In genomic region chr6:119917186-119917585, GRCh38 we compare ENCODE assay signal across 28 cellular contexts.
"Had no signal": no experiment of that assay in that cellular context is flagged by ENCODE, and none has a peak within 500 bp of the region (broad histone marks: within the 10 kb centered on the region; RNA-seq: fewer than 3 reads in every experiment).

No MANE protein-coding gene starts in this region.

- H3K27ac ChIP-seq: hepatocyte, left ventricle myocardium inferior, pancreas, prostate gland, skin epidermis, suprapubic skin, thoracic aorta, tibial artery, upper lobe of right lung had no signal

- H3K9me3 ChIP-seq: prostate gland had no signal

- H3K79me2 ChIP-seq: hepatocyte had no signal

- H3K4me1 Mint-ChIP-seq: memory B cell; naive thymus-derived CD4-positive, alpha-beta T cell had no signal

- H3K4me3 Mint-ChIP-seq: memory B cell; naive thymus-derived CD4-positive, alpha-beta T cell; natural killer cell treated with Interleukin-12 subunit alpha and Interleukin-12 subunit beta and Interleukin-15 and Interleukin-18, amount 100 ng/mL, for 72 hours; stimulated activated naive B cell treated with anti-CD40 and anti-IgM and Interleukin-4, amounts not matched to agents 10 μg/mL and 1 μg/mL and 100 μg/mL, for 72 hours; stimulated activated naive CD8-positive, alpha-beta T cell treated with anti-CD3 and anti-CD28 coated beads, Interleukin-15, Interleukin-2, amounts not matched to agents 100 ng/mL and 50 ng/mL, for 24 hours had no signal

- H2AFZ ChIP-seq: hepatocyte had no signal

- H3K27me3 ChIP-seq: hepatocyte, pancreas, suprapubic skin, tibial artery, upper lobe of right lung had no signal

- ATAC-seq: mucosa of descending colon; naive thymus-derived CD4-positive, alpha-beta T cell; natural killer cell treated with Interleukin-12 subunit alpha and Interleukin-12 subunit beta and Interleukin-15 and Interleukin-18, amount 100 ng/mL, for 72 hours; pancreas; right cardiac atrium; sciatic nerve; stimulated activated naive B cell treated with anti-CD40 and anti-IgM and Interleukin-4, amounts not matched to agents 10 μg/mL and 1 μg/mL and 100 μg/mL, for 72 hours; upper lobe of right lung had no signal

- H3K36me3 ChIP-seq: left ventricle myocardium inferior, pancreas, prostate gland, suprapubic skin, thoracic aorta, tibial artery, upper lobe of right lung had no signal

- H3K27me3 Mint-ChIP-seq: memory B cell; naive thymus-derived CD4-positive, alpha-beta T cell; natural killer cell treated with Interleukin-12 subunit alpha and Interleukin-12 subunit beta and Interleukin-15 and Interleukin-18, amount 100 ng/mL, for 72 hours; stimulated activated naive CD8-positive, alpha-beta T cell treated with anti-CD3 and anti-CD28 coated beads, Interleukin-15, Interleukin-2, amounts not matched to agents 100 ng/mL and 50 ng/mL, for 24 hours had no signal

- H3K4me2 ChIP-seq: hepatocyte had no signal

- DNase-seq: islet precursor cell; left ventricle myocardium inferior; midbrain; mucosa of descending colon; naive thymus-derived CD4-positive, alpha-beta T cell; nucleus accumbens; pancreas; posterior cingulate gyrus; retina; right cardiac atrium; stimulated activated CD4-positive, alpha-beta T cell treated with anti-CD3 and anti-CD28 coated beads, Interleukin-12 subunit alpha, Interleukin-12 subunit beta, amount 100 ng/mL, for 4 hours; stimulated activated CD4-positive, alpha-beta T cell treated with anti-CD3 and anti-CD28 coated beads, Interleukin-15, amount 100 ng/mL, for 24 hours; stimulated activated CD4-positive, alpha-beta T cell treated with anti-CD3 and anti-CD28 coated beads, Interleukin-2, amount 100 ng/mL, for 24 hours; stimulated activated CD4-positive, alpha-beta T cell treated with anti-CD3 and anti-CD28 coated beads, Interleukin-4, amount 100 ng/mL, for 1 hour; stimulated activated naive B cell treated with anti-CD40 and anti-IgM and Interleukin-4, amounts not matched to agents 10 μg/mL and 1 μg/mL and 100 μg/mL, for 72 hours; tibial artery; trophoblast cell; upper lobe of right lung had no signal

- H3K27ac Mint-ChIP-seq: memory B cell; naive thymus-derived CD4-positive, alpha-beta T cell; natural killer cell treated with Interleukin-12 subunit alpha and Interleukin-12 subunit beta and Interleukin-15 and Interleukin-18, amount 100 ng/mL, for 72 hours; stimulated activated naive B cell treated with anti-CD40 and anti-IgM and Interleukin-4, amounts not matched to agents 10 μg/mL and 1 μg/mL and 100 μg/mL, for 72 hours; stimulated activated naive CD8-positive, alpha-beta T cell treated with anti-CD3 and anti-CD28 coated beads, Interleukin-15, Interleukin-2, amounts not matched to agents 100 ng/mL and 50 ng/mL, for 24 hours had no signal

- H3K4me1 ChIP-seq: left ventricle myocardium inferior, pancreas, prostate gland, suprapubic skin, tibial artery, upper lobe of right lung had no signal

- H3K4me3 ChIP-seq: hepatocyte, left ventricle myocardium inferior, lung, mucosa of descending colon, pancreas, prostate gland, skin epidermis, suprapubic skin, thoracic aorta, tibial artery, upper lobe of right lung had no signal
